8 cellular contexts compared by ENCODE assay signal in the genomic region with DNA sequence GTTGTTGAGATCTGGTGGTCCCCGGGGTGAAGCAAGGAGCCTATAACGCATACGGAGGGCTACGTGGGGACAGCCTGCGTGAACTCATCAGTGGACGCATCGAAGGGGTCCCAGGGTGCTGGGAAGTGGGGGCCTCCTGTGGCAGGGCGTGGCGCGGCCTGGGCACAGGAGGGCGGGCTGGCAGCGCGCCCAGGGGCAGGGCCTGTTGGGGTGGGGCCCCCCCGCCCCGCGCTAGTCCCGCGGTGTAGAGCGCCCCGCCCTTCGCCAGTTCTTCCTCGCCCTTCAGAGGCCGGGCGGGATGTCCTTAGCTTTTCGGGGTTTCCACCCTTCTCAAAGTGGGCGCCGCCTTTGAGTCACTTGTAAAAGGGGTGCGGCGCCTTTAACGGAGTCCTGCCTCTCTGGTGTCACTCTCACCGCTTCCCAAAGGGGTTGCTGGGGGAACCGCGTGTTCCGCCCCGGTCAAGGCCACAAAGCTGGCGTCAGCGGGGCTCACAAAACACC. TPM values are rescaled to one million over a fixed set of nuclear protein-coding genes. Genes with fewer than 3 reads are reported as not detected.
DNase-seq lines count a peak whose midpoint lies in the region; ATAC-seq and TF ChIP-seq lines count a peak whose summit lies in the region.

No MANE protein-coding gene starts in this region.

- H2AFZ ChIP-seq in SK-N-SH (ENCODE audit: low read depth) (no peak overlapping the region), hepatocyte (peak overlapping the region; percentile 41)

- H3K27me3 Mint-ChIP-seq in activated naive CD8-positive, alpha-beta T cell treated with anti-CD3 and anti-CD28 coated beads, Interleukin-2, amount 50 U/mL, for 24 hours, result no peaks in the 10 kb centered on the region

- peaks cover 20% of the 10 kb centered on the region for H3K36me3 Mint-ChIP-seq in activated naive CD8-positive, alpha-beta T cell treated with anti-CD3 and anti-CD28 coated beads, Interleukin-2, amount 50 U/mL, for 24 hours (ENCODE audit: low read depth)

- H3K27me3 ChIP-seq in SK-N-SH (ENCODE audit: insufficient read depth) (no peaks in the 10 kb centered on the region; the same call in 1 of the 2 replicates), hepatocyte (no peaks in the 10 kb centered on the region), spleen (replicated peaks in 1 of 7) (no peaks in the 10 kb centered on the region)

- peak overlapping the region; percentile 89 for H3K27ac Mint-ChIP-seq in activated naive CD8-positive, alpha-beta T cell treated with anti-CD3 and anti-CD28 coated beads, Interleukin-2, amount 50 U/mL, for 24 hours

- peak overlapping the region; percentile 87 for H3K9ac ChIP-seq in SK-N-SH

- POLR2A ChIA-PET in SK-N-SH (lab: Yijun Ruan, JAX), result interaction anchor here (0.6 to 1.5 kb wide), 2 partner anchors 9 to 18 kb away, joined by 3 to 5 read pairs; no protein-coding TSS in a partner anchor

- WGBS in SK-N-SH (ENCODE audit: low lambda C conversion rate), result 16% methylated on average over 28 of the region's 37 CpGs
- WGBS in hepatocyte (ENCODE audit: low lambda C conversion rate, missing lambda C conversion rate), result 72% methylated on average over 22 of the region's 37 CpGs
- WGBS in spleen, 5 donors, result 0 to 41% (median 1%) methylated on average over 4 to 37 of the region's 37 CpGs

- TF ChIP-seq POLR2A in spleen (IDR thresholded peaks at IDR 0.05), result no peak

- no peaks in the 10 kb centered on the region for H3K9me3 Mint-ChIP-seq in activated naive CD8-positive, alpha-beta T cell treated with anti-CD3 and anti-CD28 coated beads, Interleukin-2, amount 50 U/mL, for 24 hours

- H3K4me3 ChIP-seq in SK-N-SH (ENCODE audit: low read depth in 2 of 2, low read length in 1 of 2), result peak overlapping the region; percentile 58 to 66
- H3K4me3 ChIP-seq in hepatocyte, result peak overlapping the region; percentile 34
- peak overlapping the region; percentile 37 to 77 (median 52) for H3K4me3 ChIP-seq in spleen

- CTCF ChIA-PET in SK-N-SH (lab: Yijun Ruan, JAX), result interaction anchor here (1.2 kb wide), 1 partner anchor 17 kb away, joined by 5 read pairs; no protein-coding TSS in a partner anchor

- H3K79me2 ChIP-seq in SK-N-SH (ENCODE audit: insufficient read depth) (peaks cover 22% of the 10 kb centered on the region; the same call in 1 of the 2 replicates), hepatocyte (no peaks in the 10 kb centered on the region)

- peaks cover 43% of the 10 kb centered on the region for H3K4me1 Mint-ChIP-seq in activated naive CD8-positive, alpha-beta T cell treated with anti-CD3 and anti-CD28 coated beads, Interleukin-2, amount 50 U/mL, for 24 hours

- H3K4me2 ChIP-seq in SK-N-SH (peak overlapping the region; percentile 77), hepatocyte (peak overlapping the region; percentile 83)

- TF ChIP-seq RAD21 in Ishikawa (IDR thresholded peaks at IDR 0.05; ENCODE audit: low read depth) (no peak), SK-N-SH (IDR thresholded peaks at IDR 0.05; ENCODE audit: low read length) (no peak)

- H3K9me3 ChIP-seq in SK-N-SH (no peaks in the 10 kb centered on the region), hepatocyte (ENCODE audit: low read depth) (no peaks in the 10 kb centered on the region), spleen (no peaks in the 10 kb centered on the region)

- ATAC-seq in GM21515 (IDR thresholded peaks at IDR 0.05; ENCODE audit: unreplicated experiment), result peak; percentile 63
- peak; percentile 79 for ATAC-seq in activated naive CD8-positive, alpha-beta T cell treated with anti-CD3 and anti-CD28 coated beads, Interleukin-2, amount 50 U/mL, for 24 hours

- DNase-seq in Caki2 (ENCODE audit: low read depth), result peak; percentile 54
- DNase-seq in SK-N-SH, result peak; percentile 75
- peak; percentile 79 for DNase-seq in activated naive CD8-positive, alpha-beta T cell treated with anti-CD3 and anti-CD28 coated beads, Interleukin-2, amount 50 U/mL, for 24 hours
- peak; percentile 69 for DNase-seq in hepatocyte (ENCODE audit: low spot score)
- peak; percentile 92 for DNase-seq in spleen
- no peak for DNase-seq in dedifferentiated amniotic fluid mesenchymal stem cell (ENCODE audit: extremely low spot score)

- H3K36me3 ChIP-seq in SK-N-SH (replicated peaks in 1 of 2; ENCODE audit: control insufficient read depth in 1 of 2, insufficient read depth in 2 of 2, low read length in 1 of 2), result no peaks in the 10 kb centered on the region
- H3K36me3 ChIP-seq in hepatocyte (replicated peaks; ENCODE audit: insufficient read depth, low read depth), result no peaks in the 10 kb centered on the region
- peaks cover 0 to 42% (median 8%) of the 10 kb centered on the region in 6 donors for H3K36me3 ChIP-seq in spleen

- H4K20me1 ChIP-seq in SK-N-SH (ENCODE audit: insufficient read depth) (no peaks in the 10 kb centered on the region), hepatocyte (ENCODE audit: insufficient read depth, poor library complexity, severe bottlenecking) (no peaks in the 10 kb centered on the region)

- peaks cover 6% of the 10 kb centered on the region for H3F3A ChIP-seq in SK-N-SH (replicated peaks; ENCODE audit: insufficient read depth)

- in situ Hi-C loops in Caki2 (cut with HindIII; ENCODE audit: low pct_unique_long_range_greater_than_20kb, low sequenced_read_pairs), result no loop called here

- peak overlapping the region; percentile 88 for H3K4me3 Mint-ChIP-seq in activated naive CD8-positive, alpha-beta T cell treated with anti-CD3 and anti-CD28 coated beads, Interleukin-2, amount 50 U/mL, for 24 hours

- intact Hi-C loops in spleen (cut with DNase I; ENCODE audit: low total_unique reads), result no loop called here

- H3K4me1 ChIP-seq in SK-N-SH (ENCODE audit: control insufficient read depth in 1 of 2, insufficient read depth in 2 of 2, low read depth in 1 of 2, low read length in 1 of 2) (peaks cover 0 to 1% of the 10 kb centered on the region in 2 experiments; a peak in 1 of 4 replicates), hepatocyte (ENCODE audit: insufficient read depth) (peaks cover 3% of the 10 kb centered on the region), spleen (peaks cover 0 to 59% (median 26%) of the 10 kb centered on the region in 6 donors)

- TF ChIP-seq EP300 in Ishikawa (IDR thresholded peaks at IDR 0.05; ENCODE audit: borderline replicate concordance) (no peak), SK-N-SH (IDR thresholded peaks at IDR 0.05; ENCODE audit: borderline replicate concordance in 1 of 2, low read depth in 1 of 2, low read length in 1 of 2) (no peak)

- H3K9me2 ChIP-seq in SK-N-SH (no peaks in the 10 kb centered on the region), hepatocyte (replicated peaks; ENCODE audit: insufficient read depth) (no peaks in the 10 kb centered on the region)

- no peak for TF ChIP-seq CTCF in SK-N-SH (IDR thresholded peaks at IDR 0.05)
- TF ChIP-seq CTCF in hepatocyte (IDR thresholded peaks at IDR 0.05; ENCODE audit: poor library complexity), result no peak
- TF ChIP-seq CTCF in spleen (IDR thresholded peaks at IDR 0.05 in 8 of 11, conservative IDR thresholded peaks at IDR 0.05 in 3 of 11), result no peak

- peak overlapping the region; percentile 36 to 59; a peak in 3 of 4 replicates for H3K27ac ChIP-seq in SK-N-SH (ENCODE audit: low read depth in 2 of 2, low read length in 1 of 2)
- H3K27ac ChIP-seq in hepatocyte, result peak overlapping the region; percentile 84
- peak overlapping the region; percentile 42 to 93 (median 85) for H3K27ac ChIP-seq in spleen

TF ChIP-seq in Ishikawa, 13 proteins besides CTCF, POLR2A, EP300 and RAD21 (continues in another document):
- no peak; the same call in 1 of the 2 replicates for TF ChIP-seq TCF12 (IDR thresholded peaks at IDR 0.05; ENCODE audit: low read depth)

RNA-seq across cellular contexts. Expression of gene PLP2, which starts 0.6 kb away (rescaled TPM):
- total RNA-seq in Caki2 (2014; rRNA removed; shearing (Covaris generic); ENCODE audit: low replicate concordance), result 72.9 and 86.3 TPM in 2 replicates
- 95.7 and 146 TPM in 2 replicates for polyA plus RNA-seq in SK-N-SH (2012; rRNA removed)
- polyA plus RNA-seq in SK-N-SH (2012; cell fraction: cytosol; rRNA removed), result 115 and 135 TPM in 2 replicates
- 31.3 and 37.4 TPM in 2 replicates for polyA plus RNA-seq in SK-N-SH (2012; cell fraction: nucleus; rRNA removed)
- total RNA-seq in hepatocyte, result 27.5 and 34.9 TPM in 2 replicates
- 110 and 118 TPM in 2 replicates for polyA plus RNA-seq in hepatocyte
- total RNA-seq in spleen, result 100 to 1,000 TPM in 1 of 7 donors, 10 to 100 TPM in 6; 30.2 to 100 (median 52.6) TPM
- 10 to 100 TPM; 48.8 to 77.1 (median 57.4) TPM for polyA plus RNA-seq in spleen

RNA-seq across cellular contexts. Expression of gene MAGIX, which starts 9.8 kb away (rescaled TPM):
- 1.7 and 7.6 TPM in 2 replicates for total RNA-seq in Caki2 (2014; rRNA removed; shearing (Covaris generic); ENCODE audit: low replicate concordance)
- polyA plus RNA-seq in SK-N-SH (2012; rRNA removed) (0.78 and 1.1 TPM in 2 replicates), hepatocyte (7.1 and 13.4 TPM in 2 replicates), spleen (1 to 10 TPM in 2 of 3 donors, under 1 TPM in 1; 0.96 to 2.1 (median 1.3) TPM)
- 0.32 and 0.62 TPM in 2 replicates for polyA plus RNA-seq in SK-N-SH (2012; cell fraction: cytosol; rRNA removed)
- 2.6 and 3.1 TPM in 2 replicates for polyA plus RNA-seq in SK-N-SH (2012; cell fraction: nucleus; rRNA removed)
- total RNA-seq in hepatocyte (5.0 and 6.5 TPM in 2 replicates), spleen (1 to 10 TPM in 6 of 7 donors, under 1 TPM in 1; 0.89 to 4.3 (median 1.5) TPM)

RNA-seq across cellular contexts. Expression of gene PRICKLE3, which starts 13.8 kb away (rescaled TPM):
- total RNA-seq in Caki2 (2014; rRNA removed; shearing (Covaris generic); ENCODE audit: low replicate concordance), result 6.1 and 55.0 TPM in 2 replicates
- polyA plus RNA-seq in SK-N-SH (2012; rRNA removed) (0.07 TPM in 1 of 2 replicates, not detected in the other), hepatocyte (9.3 and 15.7 TPM in 2 replicates), spleen (1 to 10 TPM; 3.2 to 6.2 (median 3.4) TPM)
- polyA plus RNA-seq in SK-N-SH (2012; cell fraction: cytosol; rRNA removed), result not detected in 2 replicates
- 0.05 TPM in 1 of 2 replicates, not detected in the other for polyA plus RNA-seq in SK-N-SH (2012; cell fraction: nucleus; rRNA removed)
- total RNA-seq in hepatocyte (2.8 and 6.1 TPM in 2 replicates), spleen (10 to 100 TPM; 11.3 to 29.0 (median 15.2) TPM)

RNA-seq across cellular contexts. Expression of gene SYP, which starts 27.7 kb away (rescaled TPM):
- not detected in 2 replicates for total RNA-seq in Caki2 (2014; rRNA removed; shearing (Covaris generic); ENCODE audit: low replicate concordance)
- polyA plus RNA-seq in SK-N-SH (2012; rRNA removed) (0.76 and 0.93 TPM in 2 replicates), hepatocyte (2.1 and 2.9 TPM in 2 replicates), spleen (1 to 10 TPM in 2 of 3 donors, under 1 TPM in 1; 0.48 to 2.1 (median 1.3) TPM)
- polyA plus RNA-seq in SK-N-SH (2012; cell fraction: cytosol; rRNA removed), result 0.90 and 1.6 TPM in 2 replicates
- 1.3 and 1.5 TPM in 2 replicates for polyA plus RNA-seq in SK-N-SH (2012; cell fraction: nucleus; rRNA removed)
- total RNA-seq in hepatocyte (1.4 and 2.5 TPM in 2 replicates), spleen (1 to 10 TPM in 5 of 7 donors, under 1 TPM in 2; 0.52 to 3.6 (median 1.5) TPM)

RNA-seq across cellular contexts. Expression of gene GPKOW, which starts 48.8 kb away (rescaled TPM):
- total RNA-seq in Caki2 (2014; rRNA removed; shearing (Covaris generic); ENCODE audit: low replicate concordance), result 32.6 and 46.4 TPM in 2 replicates
- polyA plus RNA-seq in SK-N-SH (2012; rRNA removed), result 33.6 and 36.7 TPM in 2 replicates
- 24.3 and 30.6 TPM in 2 replicates for polyA plus RNA-seq in SK-N-SH (2012; cell fraction: cytosol; rRNA removed)
- 23.9 and 24.3 TPM in 2 replicates for polyA plus RNA-seq in SK-N-SH (2012; cell fraction: nucleus; rRNA removed)
- 23.1 and 26.4 TPM in 2 replicates for total RNA-seq in hepatocyte
- 22.5 and 22.7 TPM in 2 replicates for polyA plus RNA-seq in hepatocyte
- 10 to 100 TPM; 17.6 to 23.9 (median 19.2) TPM for total RNA-seq in spleen
- polyA plus RNA-seq in spleen, result 10 to 100 TPM in 2 of 3 donors, 1 to 10 TPM in 1; 8.7 to 15.3 (median 11.6) TPM
